1 cellular context compared by ENCODE assay signal in genomic region chr6:145735356-145736165, GRCh38.
TF ChIP-seq lines count a peak whose summit lies in the region.

Gene EPM2A, minus strand, starts transcription at chr6:145735520. Its CDS starts 22 bp downstream, at chr6:145735498.

TF ChIP-seq in H1, 55 proteins besides CTCF, POLR2A, EP300 and RAD21 (continued from another document):
- TF ChIP-seq POU5F1 (IDR thresholded peaks at IDR 0.05; ENCODE audit: low read depth, low read length) (no peak), BACH1 (IDR thresholded peaks at IDR 0.05; ENCODE audit: low read length) (no peak), USF2 (IDR thresholded peaks at IDR 0.05; ENCODE audit: low read length) (peak; percentile 61; the same call in 1 of the 2 replicates), CHD1 (IDR thresholded peaks at IDR 0.05; ENCODE audit: low read depth, low read length) (no peak), NANOG (IDR thresholded peaks at IDR 0.05; ENCODE audit: insufficient read depth, low read depth, low read length, poor library complexity, severe bottlenecking) (no peak), TAF1 (IDR thresholded peaks at IDR 0.05; ENCODE audit: low read depth, low read length) (peak; percentile 70), SAP30 (IDR thresholded peaks at IDR 0.05; ENCODE audit: insufficient read depth, insufficient replicate concordance, low read length) (no peak), CBX8 (IDR thresholded peaks at IDR 0.05; ENCODE audit: borderline replicate concordance, low read depth, low read length) (no peak), TCF12 (IDR thresholded peaks at IDR 0.05; ENCODE audit: low read depth, low read length) (0 out of 2 replicates have a peak, but pooled peaks have one; percentile 43), HDAC2 (IDR thresholded peaks at IDR 0.05; ENCODE audit: borderline replicate concordance in 1 of 2, low read depth in 2 of 2, low read length in 2 of 2) (peak in 1 of 2 experiments; percentile 59; a peak in 1 of 4 replicates), GABPA (IDR thresholded peaks at IDR 0.05; ENCODE audit: borderline replicate concordance, insufficient read depth, low read length) (no peak; the same call in 1 of the 2 replicates), TBP (IDR thresholded peaks at IDR 0.05; ENCODE audit: low read depth, low read length) (peak; percentile 58), RXRA (IDR thresholded peaks at IDR 0.05; ENCODE audit: insufficient read depth, low read depth, low read length) (no peak)
- TF ChIP-seq, protein P1, sequence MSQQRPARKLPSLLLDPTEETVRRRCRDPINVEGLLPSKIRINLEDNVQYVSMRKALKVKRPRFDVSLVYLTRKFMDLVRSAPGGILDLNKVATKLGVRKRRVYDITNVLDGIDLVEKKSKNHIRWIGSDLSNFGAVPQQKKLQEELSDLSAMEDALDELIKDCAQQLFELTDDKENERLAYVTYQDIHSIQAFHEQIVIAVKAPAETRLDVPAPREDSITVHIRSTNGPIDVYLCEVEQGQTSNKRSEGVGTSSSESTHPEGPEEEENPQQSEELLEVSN (IDR thresholded peaks at IDR 0.05): peak; percentile 98
